1 cellular context compared by ENCODE assay signal in the genomic region with DNA sequence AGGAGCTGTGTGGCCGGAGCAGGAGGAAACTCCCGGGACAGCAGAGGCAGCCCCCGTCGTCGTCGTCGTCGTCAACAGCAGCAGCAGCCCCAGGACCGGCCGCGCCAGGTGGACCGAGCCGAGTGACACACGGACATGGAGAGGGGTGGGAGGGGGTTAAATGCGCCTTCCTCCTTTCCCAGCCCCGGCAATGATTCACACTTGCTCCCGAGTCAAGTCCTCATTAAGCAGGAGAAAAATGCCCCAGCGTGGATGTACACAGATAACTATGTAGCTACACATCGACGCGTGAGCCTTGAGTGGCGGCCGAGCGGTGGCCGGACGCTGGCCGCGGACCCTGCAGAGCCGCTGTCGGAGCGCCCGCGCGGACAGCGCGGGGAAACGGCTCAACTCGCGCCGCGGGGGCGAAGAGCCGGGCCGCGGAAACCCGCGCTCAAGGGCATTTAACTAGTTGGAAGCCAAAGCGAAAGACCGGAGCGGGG.
TF ChIP-seq lines count a peak whose summit lies in the region.

No MANE protein-coding gene starts in this region.

TF ChIP-seq in IMR-90, 13 proteins besides CTCF, POLR2A, EP300 and RAD21 (continued from another document):
- TF ChIP-seq MAFK (IDR thresholded peaks at IDR 0.05; ENCODE audit: low read depth, low read length) = no peak
- no peak for TF ChIP-seq CHD1 (IDR thresholded peaks at IDR 0.05; ENCODE audit: low read depth, low read length)
- TF ChIP-seq USF2 (IDR thresholded peaks at IDR 0.05; ENCODE audit: low read depth, low read length) = no peak
